28 cellular contexts compared by ENCODE assay signal in genomic region chr14:78325911-78326310, GRCh38.
"Had no signal": no experiment of that assay in that cellular context is flagged by ENCODE, and none has a peak within 500 bp of the region (broad histone marks: within the 10 kb centered on the region; RNA-seq: fewer than 3 reads in every experiment).

No MANE protein-coding gene starts in this region.

- DNase-seq: stimulated activated CD4-positive, alpha-beta T cell treated with anti-CD3 and anti-CD28 coated beads, Interleukin-2, amount 100 ng/mL, for 48 hours; stimulated activated CD4-positive, alpha-beta T cell treated with anti-CD3 and anti-CD28 coated beads, Interleukin-4, amount 100 ng/mL, for 1 hour; stimulated activated CD4-positive, alpha-beta T cell treated with anti-CD3 and anti-CD28 coated beads, Interleukin-4, amount 100 ng/mL, for 24 hours; stimulated activated CD4-positive, alpha-beta T cell treated with anti-CD3 and anti-CD28 coated beads, Interleukin-4, amount 100 ng/mL, for 4 hours; stimulated activated CD8-positive, alpha-beta memory T cell treated with anti-CD3 and anti-CD28 coated beads, Interleukin-4, amount 100 ng/mL, for 48 hours; stimulated activated naive B cell treated with anti-CD40 and anti-IgM and Interleukin-4, amounts not matched to agents 10 μg/mL and 1 μg/mL and 100 μg/mL, for 72 hours; stimulated activated naive CD4-positive, alpha-beta T cell; stimulated activated naive CD4-positive, alpha-beta T cell treated with Interleukin-2 at 50 U/mL for 16 hours; stimulated activated naive CD8-positive, alpha-beta T cell treated with anti-CD3 and anti-CD28 coated beads, Interleukin-15, amount 100 ng/mL, for 72 hours; stimulated activated naive CD8-positive, alpha-beta T cell treated with anti-CD3 and anti-CD28 coated beads, Interleukin-15, Interleukin-2, amounts not matched to agents 100 U/mL and 50 U/mL, for 24 hours; stomach; substantia nigra; testis; thyroid gland; tibial artery; transverse colon; trophoblast cell; upper lobe of left lung; upper lobe of right lung; uterus had no signal

- H3K27ac Mint-ChIP-seq: stimulated activated effector memory CD8-positive, alpha-beta T cell treated with anti-CD3 and anti-CD28 coated beads, Interleukin-12 subunit alpha, Interleukin-12 subunit beta, amount 100 ng/mL, for 72 hours; stimulated activated memory B cell treated with anti-CD40 and anti-IgM and Interleukin-4, amounts not matched to agents 10 μg/mL and 1 μg/mL and 100 μg/mL, for 72 hours; stimulated activated naive B cell treated with anti-CD40 and anti-IgM and Interleukin-4, amounts not matched to agents 10 μg/mL and 1 μg/mL and 100 μg/mL, for 72 hours; stimulated activated naive CD8-positive, alpha-beta T cell treated with anti-CD3 and anti-CD28 coated beads, Interleukin-15, amount 100 ng/mL, for 72 hours; stimulated activated naive CD8-positive, alpha-beta T cell treated with anti-CD3 and anti-CD28 coated beads, Interleukin-15, Interleukin-2, amounts not matched to agents 100 ng/mL and 50 ng/mL, for 24 hours; type B pancreatic cell had no signal

- H3K9me3 ChIP-seq: stomach, suprapubic skin, testis, thoracic aorta, thyroid gland, tibial artery, tibial nerve, transverse colon, upper lobe of left lung, upper lobe of right lung, uterus, vagina had no signal

- H3K36me3 ChIP-seq: stomach, suprapubic skin, thoracic aorta, thyroid gland, tibial artery, tibial nerve, transverse colon, upper lobe of left lung, upper lobe of right lung, uterus, vagina had no signal

- H3K4me3 Mint-ChIP-seq: stimulated activated effector memory CD8-positive, alpha-beta T cell treated with anti-CD3 and anti-CD28 coated beads, Interleukin-12 subunit alpha, Interleukin-12 subunit beta, amount 100 ng/mL, for 72 hours; stimulated activated memory B cell treated with anti-CD40 and anti-IgM and Interleukin-4, amounts not matched to agents 10 μg/mL and 1 μg/mL and 100 μg/mL, for 72 hours; stimulated activated naive B cell treated with anti-CD40 and anti-IgM and Interleukin-4, amounts not matched to agents 10 μg/mL and 1 μg/mL and 100 μg/mL, for 72 hours; stimulated activated naive CD8-positive, alpha-beta T cell treated with anti-CD3 and anti-CD28 coated beads, Interleukin-15, amount 100 ng/mL, for 72 hours; stimulated activated naive CD8-positive, alpha-beta T cell treated with anti-CD3 and anti-CD28 coated beads, Interleukin-15, Interleukin-2, amounts not matched to agents 100 ng/mL and 50 ng/mL, for 24 hours; type B pancreatic cell had no signal

- H3K27me3 ChIP-seq: suprapubic skin, testis, thyroid gland, tibial artery, tibial nerve, transverse colon, upper lobe of left lung, upper lobe of right lung, uterus, vagina had no signal

- H3K4me1 ChIP-seq: stomach, suprapubic skin, testis, thyroid gland, tibial artery, tibial nerve, transverse colon, upper lobe of right lung, uterus, vagina had no signal

- H3K4me1 Mint-ChIP-seq: stimulated activated effector memory CD8-positive, alpha-beta T cell treated with anti-CD3 and anti-CD28 coated beads, Interleukin-12 subunit alpha, Interleukin-12 subunit beta, amount 100 ng/mL, for 72 hours; stimulated activated memory B cell treated with anti-CD40 and anti-IgM and Interleukin-4, amounts not matched to agents 10 μg/mL and 1 μg/mL and 100 μg/mL, for 72 hours; stimulated activated naive B cell treated with anti-CD40 and anti-IgM and Interleukin-4, amounts not matched to agents 10 μg/mL and 1 μg/mL and 100 μg/mL, for 72 hours; stimulated activated naive CD8-positive, alpha-beta T cell treated with anti-CD3 and anti-CD28 coated beads, Interleukin-15, amount 100 ng/mL, for 72 hours had no signal

- H3K9me3 Mint-ChIP-seq: stimulated activated naive B cell treated with anti-CD40 and anti-IgM and Interleukin-4, amounts not matched to agents 10 μg/mL and 1 μg/mL and 100 μg/mL, for 72 hours; stimulated activated naive CD8-positive, alpha-beta T cell treated with anti-CD3 and anti-CD28 coated beads, Interleukin-15, amount 100 ng/mL, for 72 hours; type B pancreatic cell had no signal

- H3K27ac ChIP-seq: stomach, suprapubic skin, testis, thoracic aorta, thyroid gland, tibial artery, tibial nerve, transverse colon, upper lobe of left lung, upper lobe of right lung, uterus, vagina had no signal

- H3K4me3 ChIP-seq: stomach, suprapubic skin, testis, thoracic aorta, thyroid gland, tibial artery, tibial nerve, transverse colon, upper lobe of left lung, upper lobe of right lung, uterus, vagina had no signal

- H3K36me3 Mint-ChIP-seq: stimulated activated effector memory CD8-positive, alpha-beta T cell treated with anti-CD3 and anti-CD28 coated beads, Interleukin-12 subunit alpha, Interleukin-12 subunit beta, amount 100 ng/mL, for 72 hours; stimulated activated memory B cell treated with anti-CD40 and anti-IgM and Interleukin-4, amounts not matched to agents 10 μg/mL and 1 μg/mL and 100 μg/mL, for 72 hours; stimulated activated naive B cell treated with anti-CD40 and anti-IgM and Interleukin-4, amounts not matched to agents 10 μg/mL and 1 μg/mL and 100 μg/mL, for 72 hours; type B pancreatic cell had no signal
